Comparison of ENCODE assay signal across 18 cellular contexts in genomic region chr2:166282178-166282577, GRCh38.
DNase-seq lines count a peak whose midpoint lies in the region; ATAC-seq and TF ChIP-seq lines count a peak whose summit lies in the region.
"Had no signal": no experiment of that assay in that cellular context is flagged by ENCODE, and none has a peak within 500 bp of the region (broad histone marks: within the 10 kb centered on the region; RNA-seq: fewer than 3 reads in every experiment).

No MANE protein-coding gene starts in this region.

- no peak overlapping the region for H4K91ac ChIP-seq in neuronal stem cell (ENCODE audit: low read depth, low read length, poor library complexity)

- H3K27me3 ChIP-seq in neuronal stem cell (ENCODE audit: control insufficient read depth in 3 of 3, insufficient read depth in 3 of 3, low read depth in 1 of 3, low read length in 3 of 3), result no peaks in the 10 kb centered on the region
- no peaks in the 10 kb centered on the region for H3K27me3 ChIP-seq in BE2C

- H3K4me3 ChIP-seq in neuronal stem cell (ENCODE audit: low read length in 2 of 2), result no peak overlapping the region
- no peak overlapping the region for H3K4me3 ChIP-seq in BE2C (ENCODE audit: low read depth, low read length)
- H3K4me3 ChIP-seq: HAP-1 had no signal

- DNase-seq in neuronal stem cell (ENCODE audit: low spot score), result no peak
- no peak for DNase-seq in BE2C
- DNase-seq in EL, result no peak
- DNase-seq: CD4-positive, CD25-positive, alpha-beta regulatory T cell; DMS53; NCI-H1105 treated with DMSO at 0.1 percent for 48 hours; NCI-H187; NCI-H526 treated with DMSO at 0.1 percent for 48 hours; NK-92 treated with Interleukin-12 subunit alpha and Interleukin-12 subunit beta, amount 100 ng/mL, for 24 hours; OCI-M1; RPMI8226; T-helper 17 cell had no signal

- no peak for TF ChIP-seq CTCF in BE2C (IDR thresholded peaks at IDR 0.05; ENCODE audit: low read depth, low read length)

- H3K4me2 ChIP-seq in neuronal stem cell (ENCODE audit: insufficient read depth, low read length, poor library complexity, severe bottlenecking), result no peak overlapping the region

- no peak overlapping the region for H3K4ac ChIP-seq in neuronal stem cell (ENCODE audit: low read length)

- no peak overlapping the region for H4K8ac ChIP-seq in neuronal stem cell (ENCODE audit: low read depth, low read length)

- H3K14ac ChIP-seq in neuronal stem cell (ENCODE audit: low read length), result no peak overlapping the region

- H2BK12ac ChIP-seq in neuronal stem cell (ENCODE audit: low read length), result no peak overlapping the region

- no peak overlapping the region for H3K23ac ChIP-seq in neuronal stem cell (ENCODE audit: low read depth, low read length, poor library complexity)

- no peak overlapping the region for H2BK5ac ChIP-seq in neuronal stem cell (ENCODE audit: low read length)

- H3K9ac ChIP-seq in neuronal stem cell (ENCODE audit: low read depth, low read length, poor library complexity), result no peak overlapping the region

- H3K18ac ChIP-seq in neuronal stem cell (ENCODE audit: low read length), result no peak overlapping the region

- H2AFZ ChIP-seq in neuronal stem cell (ENCODE audit: low read length), result peak overlapping the region; percentile 37

- H3K79me1 ChIP-seq in neuronal stem cell (ENCODE audit: low read depth, low read length), result no peaks in the 10 kb centered on the region

- no peak overlapping the region for H2AK5ac ChIP-seq in neuronal stem cell (ENCODE audit: low read depth, low read length)

- H3K4me1 ChIP-seq in neuronal stem cell (ENCODE audit: control insufficient read depth in 2 of 2, insufficient read depth in 1 of 2, low read depth in 1 of 2, low read length in 2 of 2) (no peaks in the 10 kb centered on the region), BE2C (no peaks in the 10 kb centered on the region)
- H3K4me1 ChIP-seq: HAP-1 had no signal

- ATAC-seq in GM18870 (IDR thresholded peaks at IDR 0.05; ENCODE audit: unreplicated experiment), result peak; percentile 53
- ATAC-seq in GM21528 (IDR thresholded peaks at IDR 0.05; ENCODE audit: low FRiP score, unreplicated experiment), result peak; percentile 79
- peak; percentile 91 for ATAC-seq in HG02852 (IDR thresholded peaks at IDR 0.05; ENCODE audit: unreplicated experiment)
- ATAC-seq in GM18498 (IDR thresholded peaks at IDR 0.05; ENCODE audit: unreplicated experiment), result no peak
- ATAC-seq: T-helper 17 cell had no signal

- H3K27ac ChIP-seq in neuronal stem cell (replicated peaks; ENCODE audit: low read length), result no peak overlapping the region
- H3K27ac ChIP-seq: HL-60 had no signal

- no peak overlapping the region for H2BK120ac ChIP-seq in neuronal stem cell (ENCODE audit: low read depth, low read length)

- H3K36me3 ChIP-seq in neuronal stem cell (replicated peaks in 1 of 2; ENCODE audit: control insufficient read depth in 2 of 2, insufficient read depth in 2 of 2, low read length in 2 of 2), result no peaks in the 10 kb centered on the region
- H3K36me3 ChIP-seq in BE2C, result no peaks in the 10 kb centered on the region
- H3K36me3 ChIP-seq: HAP-1 had no signal

- H2BK15ac ChIP-seq in neuronal stem cell (ENCODE audit: low read length), result no peak overlapping the region

- H3K9me3 ChIP-seq in neuronal stem cell (replicated peaks in 1 of 2; ENCODE audit: control insufficient read depth in 2 of 2, insufficient read depth in 1 of 2, low read depth in 1 of 2, low read length in 2 of 2) (no peaks in the 10 kb centered on the region), BE2C (no peaks in the 10 kb centered on the region)
- H3K9me3 ChIP-seq: HAP-1 had no signal
